In genomic region chr2:86442642-86443005, GRCh38 we compare ENCODE assay signal across 8 cellular contexts.
DNase-seq lines count a peak whose midpoint lies in the region; ATAC-seq and TF ChIP-seq lines count a peak whose summit lies in the region.

No MANE protein-coding gene starts in this region.

- peak overlapping the region; percentile 95 for H3K27ac ChIP-seq in 22Rv1
- peak overlapping the region; percentile 85 for H3K27ac ChIP-seq in cingulate gyrus (ENCODE audit: low read depth, low read length)

- no peak for TF ChIP-seq CTCF in 22Rv1 (IDR thresholded peaks at IDR 0.05)

- TF ChIP-seq POLR2A in GM18505 (IDR thresholded peaks at IDR 0.05; ENCODE audit: borderline replicate concordance, extremely low read depth, insufficient read depth, insufficient read length): no peak

- ATAC-seq in GM18505 (IDR thresholded peaks at IDR 0.05; ENCODE audit: unreplicated experiment) (peak; percentile 48), HG03039 (IDR thresholded peaks at IDR 0.05; ENCODE audit: unreplicated experiment) (peak; percentile 53)

- peak; percentile 73 for DNase-seq in NCI-H2227 (lab: John Stamatoyannopoulos, UW; ENCODE audit: unreplicated experiment)
- peak; percentile 55 to 63 for DNase-seq in activated CD4-positive, alpha-beta T cell treated with anti-CD3 and anti-CD28 coated beads for 24 hours (ENCODE audit: low read depth in 2 of 2)
- peak; percentile 92 for DNase-seq in kidney glomerular epithelial cell (lab: John Stamatoyannopoulos, UW)
- DNase-seq in stimulated activated CD4-positive, alpha-beta T cell treated with anti-CD3 and anti-CD28 coated beads, Interleukin-1b, Interleukin-23, amount 100 ng/mL, for 24 hours (ENCODE audit: low read depth in 4 of 4, low spot score in 1 of 4): peak; percentile 31 to 74 (median 50)

Comparison
In these comparisons a context has a peak if more than half of its experiments do, and no peak if none do; other contexts are left out.
1. Peak in every context shown above with its lines: DNase-seq, ATAC-seq and H3K27ac ChIP-seq.